Comparison of ENCODE assay signal across 33 cellular contexts in genomic region chr10:80270887-80271286, GRCh38. TPM values are rescaled to one million over a fixed set of nuclear protein-coding genes. Genes with fewer than 3 reads are reported as not detected.
"Had no signal": no experiment of that assay in that cellular context is flagged by ENCODE, and none has a peak within 500 bp of the region (broad histone marks: within the 10 kb centered on the region; RNA-seq: fewer than 3 reads in every experiment).

No MANE protein-coding gene starts in this region.

- H3K27ac ChIP-seq: ovary, right atrium auricular region, stomach, testis, thyroid gland, transverse colon, upper lobe of left lung, vagina had no signal

- H3K27me3 ChIP-seq: ovary, right atrium auricular region, right lobe of liver, stomach, testis, thyroid gland, transverse colon, upper lobe of left lung, vagina had no signal

- H3K4me2 ChIP-seq: smooth muscle cell had no signal

- H3K9me3 ChIP-seq: mucosa of descending colon, ovary, right atrium auricular region, right lobe of liver, stomach, testis, thyroid gland, transverse colon, upper lobe of left lung, vagina had no signal

- H3K4me3 Mint-ChIP-seq: naive thymus-derived CD4-positive, alpha-beta T cell; natural killer cell treated with Interleukin-12 subunit alpha and Interleukin-12 subunit beta and Interleukin-15 and Interleukin-18, amount 100 ng/mL, for 72 hours; stimulated activated naive B cell treated with anti-CD40 and anti-IgM and Interleukin-4, amounts not matched to agents 10 μg/mL and 1 μg/mL and 100 μg/mL, for 72 hours had no signal

- H3K9me3 Mint-ChIP-seq: natural killer cell treated with Interleukin-12 subunit alpha and Interleukin-12 subunit beta and Interleukin-15 and Interleukin-18, amount 100 ng/mL, for 72 hours had no signal

- ATAC-seq: left colon; left ventricle myocardium superior; mucosa of descending colon; naive thymus-derived CD4-positive, alpha-beta T cell; stimulated activated naive B cell treated with anti-CD40 and anti-IgM and Interleukin-4, amounts not matched to agents 10 μg/mL and 1 μg/mL and 100 μg/mL, for 72 hours; stimulated activated naive CD8-positive, alpha-beta T cell treated with anti-CD3 and anti-CD28 coated beads, Interleukin-15, Interleukin-2, amounts not matched to agents 100 U/mL and 50 U/mL, for 24 hours had no signal

- H3K36me3 Mint-ChIP-seq: natural killer cell treated with Interleukin-12 subunit alpha and Interleukin-12 subunit beta and Interleukin-15 and Interleukin-18, amount 100 ng/mL, for 72 hours had no signal

- FAIRE-seq: keratinocyte had no signal

- H3K27ac Mint-ChIP-seq: naive thymus-derived CD4-positive, alpha-beta T cell; natural killer cell treated with Interleukin-12 subunit alpha and Interleukin-12 subunit beta and Interleukin-15 and Interleukin-18, amount 100 ng/mL, for 72 hours; progenitor cell of endocrine pancreas; stimulated activated naive B cell treated with anti-CD40 and anti-IgM and Interleukin-4, amounts not matched to agents 10 μg/mL and 1 μg/mL and 100 μg/mL, for 72 hours had no signal

- H3K4me1 Mint-ChIP-seq: naive thymus-derived CD4-positive, alpha-beta T cell; stimulated activated naive B cell treated with anti-CD40 and anti-IgM and Interleukin-4, amounts not matched to agents 10 μg/mL and 1 μg/mL and 100 μg/mL, for 72 hours had no signal

- DNase-seq: hippocampal formation; kidney glomerular epithelial cell; left ventricle myocardium superior; mesendoderm; midbrain; mucosa of descending colon; naive thymus-derived CD4-positive, alpha-beta T cell; ovary; stimulated activated CD4-positive, alpha-beta T cell treated with anti-CD3 and anti-CD28 coated beads, Interleukin-1b, Interleukin-23, amount 100 ng/mL, for 48 hours; stimulated activated CD4-positive, alpha-beta T cell treated with anti-CD3 and anti-CD28 coated beads, Interleukin-2, amount 100 ng/mL, for 48 hours; stimulated activated CD4-positive, alpha-beta T cell treated with anti-CD3 and anti-CD28 coated beads, Interleukin-4, amount 100 ng/mL, for 4 hours; stimulated activated CD8-positive, alpha-beta memory T cell treated with anti-CD3 and anti-CD28 coated beads, Interleukin-4, amount 100 ng/mL, for 48 hours; stimulated activated naive B cell treated with anti-CD40 and anti-IgM and Interleukin-4, amounts not matched to agents 10 μg/mL and 1 μg/mL and 100 μg/mL, for 72 hours; stimulated activated naive CD8-positive, alpha-beta T cell treated with anti-CD3 and anti-CD28 coated beads, Interleukin-15, Interleukin-2, amounts not matched to agents 100 U/mL and 50 U/mL, for 24 hours; stomach; testis; thyroid gland; transverse colon; upper lobe of left lung had no signal

- H3K4me1 ChIP-seq: right atrium auricular region, stomach, thyroid gland, transverse colon, upper lobe of left lung, vagina had no signal

- H3K36me3 ChIP-seq: ovary, right atrium auricular region, stomach, thyroid gland, transverse colon, upper lobe of left lung, vagina had no signal

- H3K4me3 ChIP-seq: lung, mucosa of descending colon, ovary, right atrium auricular region, right lobe of liver, smooth muscle cell, stomach, testis, thyroid gland, transverse colon, upper lobe of left lung, vagina had no signal

RNA-seq across cellular contexts. Expression of gene MAT1A, which starts 18.6 kb away (rescaled TPM):
- total RNA-seq: left ventricle myocardium superior; naive thymus-derived CD4-positive, alpha-beta T cell; natural killer cell treated with Interleukin-12 subunit alpha and Interleukin-12 subunit beta and Interleukin-15 and Interleukin-18, amount 100 ng/mL, for 72 hours; omental fat pad; pulmonary artery endothelial cell; right atrium auricular region; skeletal muscle tissue; stomach; urinary bladder; vagina had no signal
- polyA plus RNA-seq: naive thymus-derived CD4-positive, alpha-beta T cell; neural cell; smooth muscle cell had no signal
